In the genomic region with DNA sequence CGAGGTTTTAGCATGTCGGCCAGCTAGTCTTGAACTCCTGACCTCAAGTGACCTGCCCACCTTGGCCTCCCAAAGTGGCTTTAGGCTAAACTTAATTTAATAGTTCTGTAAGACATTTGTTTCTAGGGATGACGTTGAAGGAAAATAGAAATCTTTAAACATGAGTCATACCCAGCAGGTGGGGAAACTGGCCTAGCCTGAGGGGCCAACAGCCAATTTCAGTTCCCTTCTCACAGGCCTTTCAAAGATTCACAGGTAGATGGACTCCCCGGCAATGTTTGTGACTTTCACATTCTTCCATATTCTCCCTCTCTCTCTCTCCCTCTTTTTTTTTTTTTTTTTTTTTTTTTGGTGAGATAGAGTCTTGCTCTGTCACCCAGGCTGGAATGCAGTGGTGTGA, we compare ENCODE assay signal across 1 cellular context.
TF ChIP-seq lines count a peak whose summit lies in the region.

No MANE protein-coding gene starts in this region.

TF ChIP-seq in HEK293, 187 proteins besides CTCF, POLR2A, EP300 and RAD21 (continued from another document):
- TF ChIP-seq, protein P1, sequence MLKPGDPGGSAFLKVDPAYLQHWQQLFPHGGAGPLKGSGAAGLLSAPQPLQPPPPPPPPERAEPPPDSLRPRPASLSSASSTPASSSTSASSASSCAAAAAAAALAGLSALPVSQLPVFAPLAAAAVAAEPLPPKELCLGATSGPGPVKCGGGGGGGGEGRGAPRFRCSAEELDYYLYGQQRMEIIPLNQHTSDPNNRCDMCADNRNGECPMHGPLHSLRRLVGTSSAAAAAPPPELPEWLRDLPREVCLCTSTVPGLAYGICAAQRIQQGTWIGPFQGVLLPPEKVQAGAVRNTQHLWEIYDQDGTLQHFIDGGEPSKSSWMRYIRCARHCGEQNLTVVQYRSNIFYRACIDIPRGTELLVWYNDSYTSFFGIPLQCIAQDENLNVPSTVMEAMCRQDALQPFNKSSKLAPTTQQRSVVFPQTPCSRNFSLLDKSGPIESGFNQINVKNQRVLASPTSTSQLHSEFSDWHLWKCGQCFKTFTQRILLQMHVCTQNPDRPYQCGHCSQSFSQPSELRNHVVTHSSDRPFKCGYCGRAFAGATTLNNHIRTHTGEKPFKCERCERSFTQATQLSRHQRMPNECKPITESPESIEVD (tag by site-specific recombination; IDR thresholded peaks at IDR 0.05) = peak; percentile 21; the same call in 1 of the 2 replicates
- TF ChIP-seq ZNF202 (tag by site-specific recombination; IDR thresholded peaks at IDR 0.05; ENCODE audit: borderline replicate concordance) (no peak), ZNF112 (tag by site-specific recombination; IDR thresholded peaks at IDR 0.05) (no peak), ZBTB44 (tag by site-specific recombination; IDR thresholded peaks at IDR 0.05) (no peak), ZNF121 (tag by site-specific recombination; IDR thresholded peaks at IDR 0.05) (no peak), ZNF629 (tag by site-specific recombination; IDR thresholded peaks at IDR 0.05) (0 out of 2 replicates have a peak, but pooled peaks have one; percentile 34), HOXA7 (CRISPR knock-in tag; IDR thresholded peaks at IDR 0.05; ENCODE audit: borderline replicate concordance) (no peak), ZNF174 (tag by site-specific recombination; IDR thresholded peaks at IDR 0.05) (no peak)
- TF ChIP-seq, protein P2, sequence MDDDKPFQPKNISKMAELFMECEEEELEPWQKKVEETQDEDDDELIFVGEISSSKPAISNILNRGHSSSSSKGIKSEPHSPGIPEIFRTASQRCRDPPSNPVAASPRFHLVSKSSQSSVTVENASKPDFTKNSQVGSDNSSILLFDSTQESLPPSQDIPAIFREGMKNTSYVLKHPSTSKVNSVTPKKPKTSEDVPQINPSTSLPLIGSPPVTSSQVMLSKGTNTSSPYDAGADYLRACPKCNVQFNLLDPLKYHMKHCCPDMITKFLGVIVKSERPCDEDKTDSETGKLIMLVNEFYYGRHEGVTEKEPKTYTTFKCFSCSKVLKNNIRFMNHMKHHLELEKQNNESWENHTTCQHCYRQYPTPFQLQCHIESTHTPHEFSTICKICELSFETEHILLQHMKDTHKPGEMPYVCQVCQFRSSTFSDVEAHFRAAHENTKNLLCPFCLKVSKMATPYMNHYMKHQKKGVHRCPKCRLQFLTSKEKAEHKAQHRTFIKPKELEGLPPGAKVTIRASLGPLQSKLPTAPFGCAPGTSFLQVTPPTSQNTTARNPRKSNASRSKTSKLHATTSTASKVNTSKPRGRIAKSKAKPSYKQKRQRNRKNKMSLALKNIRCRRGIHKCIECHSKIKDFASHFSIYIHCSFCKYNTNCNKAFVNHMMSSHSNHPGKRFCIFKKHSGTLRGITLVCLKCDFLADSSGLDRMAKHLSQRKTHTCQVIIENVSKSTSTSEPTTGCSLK (tag by site-specific recombination; IDR thresholded peaks at IDR 0.05) = no peak
TF ChIP-seq in HEK293: peak in this region for 3.
